In the genomic region with DNA sequence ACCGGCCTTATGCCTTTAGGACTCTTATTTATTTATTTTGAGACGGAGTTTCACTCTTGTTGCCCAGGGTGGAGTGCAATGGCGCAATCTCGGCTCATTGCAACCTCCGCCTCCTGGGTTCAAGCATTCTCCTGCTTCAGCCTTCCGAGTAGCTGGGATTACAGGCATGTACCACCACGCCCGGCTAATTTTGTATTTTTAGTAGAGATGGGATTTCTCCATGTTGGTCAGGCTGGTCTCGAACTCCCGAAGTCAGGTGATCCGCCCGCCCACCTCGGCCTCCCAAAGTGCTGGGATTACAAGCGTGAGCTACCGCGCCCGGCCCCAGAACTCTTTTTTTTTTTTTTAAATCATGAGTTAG, we compare ENCODE assay signal across 8 cellular contexts. TPM values are rescaled to one million over a fixed set of nuclear protein-coding genes. Genes with fewer than 3 reads are reported as not detected.
DNase-seq lines count a peak whose midpoint lies in the region; ATAC-seq and TF ChIP-seq lines count a peak whose summit lies in the region.
"Not testable (repeated sequence)": the region's sequence is repeated elsewhere in the genome, so short reads cannot be mapped to it uniquely, and the experiment has no call there.

No MANE protein-coding gene starts in this region.

- not testable (repeated sequence) for ATAC-seq in activated naive CD8-positive, alpha-beta T cell treated with anti-CD3 and anti-CD28 coated beads, Interleukin-2, amount 50 U/mL, for 24 hours; natural killer cell treated with Interleukin-12 subunit alpha and Interleukin-12 subunit beta and Interleukin-15 and Interleukin-18, amount 100 ng/mL, for 72 hours

- not testable (repeated sequence) for H3K27me3 ChIP-seq in SU-DHL-6 (ENCODE audit: low read length); endocrine pancreas (ENCODE audit: control insufficient read depth, insufficient read depth, low read length)

- H3K4me3 ChIP-seq in AG04449 (ENCODE audit: low read depth, low read length) (peak overlapping the region; percentile 84), HFF-Myc (replicated peaks; ENCODE audit: low read depth, low read length) (peak overlapping the region; percentile 82), SU-DHL-6 (ENCODE audit: insufficient read depth, low read length, poor library complexity, severe bottlenecking) (peak overlapping the region; percentile 94), endocrine pancreas (ENCODE audit: control insufficient read depth, insufficient read depth, low read length) (peak overlapping the region; percentile 46), iPS-18c (ENCODE audit: insufficient read depth, low read depth, low read length) (peak overlapping the region; percentile 40; the same call in 1 of the 2 replicates)

- peak overlapping the region; percentile 94 for H3K27ac Mint-ChIP-seq in activated naive CD8-positive, alpha-beta T cell treated with anti-CD3 and anti-CD28 coated beads, Interleukin-2, amount 50 U/mL, for 24 hours
- peak overlapping the region; percentile 84 to 99 for H3K27ac Mint-ChIP-seq in natural killer cell treated with Interleukin-12 subunit alpha and Interleukin-12 subunit beta and Interleukin-15 and Interleukin-18, amount 100 ng/mL, for 72 hours

- H3K36me3 ChIP-seq in SU-DHL-6 (ENCODE audit: low read length); endocrine pancreas (ENCODE audit: control insufficient read depth, insufficient read depth, low read length): not testable (repeated sequence)

- peaks cover 14% of the 10 kb centered on the region for H3K36me3 Mint-ChIP-seq in activated naive CD8-positive, alpha-beta T cell treated with anti-CD3 and anti-CD28 coated beads, Interleukin-2, amount 50 U/mL, for 24 hours (ENCODE audit: low read depth)
- not testable (repeated sequence) for H3K36me3 Mint-ChIP-seq in natural killer cell treated with Interleukin-12 subunit alpha and Interleukin-12 subunit beta and Interleukin-15 and Interleukin-18, amount 100 ng/mL, for 72 hours

- not testable (repeated sequence) for H3K27me3 Mint-ChIP-seq in activated naive CD8-positive, alpha-beta T cell treated with anti-CD3 and anti-CD28 coated beads, Interleukin-2, amount 50 U/mL, for 24 hours; natural killer cell treated with Interleukin-12 subunit alpha and Interleukin-12 subunit beta and Interleukin-15 and Interleukin-18, amount 100 ng/mL, for 72 hours

- H2AFZ ChIP-seq in SU-DHL-6 (ENCODE audit: low read depth, low read length, severe bottlenecking) = peak overlapping the region; percentile 94

- DNase-seq in AG04449 (ENCODE audit: low read depth, low spot score); HFF-Myc (ENCODE audit: extremely low read depth, low read depth); activated naive CD8-positive, alpha-beta T cell treated with anti-CD3 and anti-CD28 coated beads, Interleukin-2, amount 50 U/mL, for 24 hours; natural killer cell treated with Interleukin-12 subunit alpha and Interleukin-12 subunit beta and Interleukin-15 and Interleukin-18, amount 100 ng/mL, for 72 hours (ENCODE audit: low spot score): not testable (repeated sequence)
- DNase-seq in stimulated activated CD4-positive, alpha-beta T cell treated with anti-CD3 and anti-CD28 coated beads, Interleukin-15, amount 100 ng/mL, for 24 hours = peak; percentile 14

- not testable (repeated sequence) for H3F3A ChIP-seq in SU-DHL-6 (ENCODE audit: insufficient read depth)

- H3K79me2 ChIP-seq in SU-DHL-6 (ENCODE audit: insufficient read depth, low read length) = peaks cover 38% of the 10 kb centered on the region

- peaks cover 41% of the 10 kb centered on the region for H3K4me1 Mint-ChIP-seq in activated naive CD8-positive, alpha-beta T cell treated with anti-CD3 and anti-CD28 coated beads, Interleukin-2, amount 50 U/mL, for 24 hours
- peaks cover 32 to 36% of the 10 kb centered on the region in 2 donors for H3K4me1 Mint-ChIP-seq in natural killer cell treated with Interleukin-12 subunit alpha and Interleukin-12 subunit beta and Interleukin-15 and Interleukin-18, amount 100 ng/mL, for 72 hours (ENCODE audit: low read depth in 2 of 2)

- H3K9me3 ChIP-seq in SU-DHL-6 (ENCODE audit: insufficient read depth, low read length); endocrine pancreas (ENCODE audit: control insufficient read depth, low read length); iPS-18c (ENCODE audit: control insufficient read depth, insufficient read depth, low read length): not testable (repeated sequence)

- H3K9ac ChIP-seq in SU-DHL-6 (ENCODE audit: low read length) (peak overlapping the region; percentile 86), endocrine pancreas (ENCODE audit: control insufficient read depth, insufficient read depth, low read length) (peak overlapping the region; percentile 5)

- not testable (repeated sequence) for H3K4me1 ChIP-seq in endocrine pancreas (ENCODE audit: control insufficient read depth, insufficient read depth, low read length)

- not testable (repeated sequence) for H4K20me1 ChIP-seq in SU-DHL-6 (ENCODE audit: low read depth, low read length)

- not testable (repeated sequence) for H3K9me3 Mint-ChIP-seq in activated naive CD8-positive, alpha-beta T cell treated with anti-CD3 and anti-CD28 coated beads, Interleukin-2, amount 50 U/mL, for 24 hours; natural killer cell treated with Interleukin-12 subunit alpha and Interleukin-12 subunit beta and Interleukin-15 and Interleukin-18, amount 100 ng/mL, for 72 hours

- CTCF ChIA-PET in AG04449 (lab: Yijun Ruan, JAX) = interaction anchor here (0.7 to 5.5 kb wide), 7 partner anchors 12 to 178 kb away, joined by 3 to 42 read pairs (median 3); no protein-coding TSS in a partner anchor

- H3K9me2 ChIP-seq in SU-DHL-6 (replicated peaks; ENCODE audit: insufficient read depth, low read length) = not testable (repeated sequence)

- POLR2A ChIA-PET in AG04449 (lab: Yijun Ruan, JAX) = interaction anchor here (0.7 to 1.9 kb wide), 10 partner anchors 9 to 184 kb away, joined by 3 to 10 read pairs (median 3); partner anchors contain the start of genes CBR3 and DOP1B

- peak overlapping the region; percentile 40; the same call in 1 of the 2 replicates for H3K27ac ChIP-seq in SU-DHL-6 (ENCODE audit: low read depth, low read length)

- H3K4me2 ChIP-seq in SU-DHL-6 (ENCODE audit: low read depth, low read length, poor library complexity, severe bottlenecking) = peak overlapping the region; percentile 86

- TF ChIP-seq CTCF in AG04449 (IDR thresholded peaks at IDR 0.05; ENCODE audit: insufficient read depth, low read length, missing control alignments); HFF-Myc (IDR thresholded peaks at IDR 0.05; ENCODE audit: low read depth, low read length, missing control alignments); SU-DHL-6 (IDR thresholded peaks at IDR 0.05; ENCODE audit: insufficient read depth, low read length, poor library complexity, severe bottlenecking): not testable (repeated sequence)

- H3K4me3 Mint-ChIP-seq in activated naive CD8-positive, alpha-beta T cell treated with anti-CD3 and anti-CD28 coated beads, Interleukin-2, amount 50 U/mL, for 24 hours = peak overlapping the region; percentile 94
- peak overlapping the region; percentile 90 for H3K4me3 Mint-ChIP-seq in natural killer cell treated with Interleukin-12 subunit alpha and Interleukin-12 subunit beta and Interleukin-15 and Interleukin-18, amount 100 ng/mL, for 72 hours

RNA-seq across cellular contexts. Expression of gene MORC3, which starts 0.6 kb away (rescaled TPM):
- 10 to 100 TPM; 26.8 to 28.7 TPM for total RNA-seq in natural killer cell treated with Interleukin-12 subunit alpha and Interleukin-12 subunit beta and Interleukin-15 and Interleukin-18, amount 100 ng/mL, for 72 hours

Comparison
In these comparisons a context has a peak if more than half of its experiments do, and no peak if none do; other contexts are left out.
1. H3K4me3 ChIP-seq: peak in every context shown above with its lines; median percentile 94 in SU-DHL-6; 84 in AG04449; 82 in HFF-Myc; 46 in endocrine pancreas; 40 in iPS-18c.